7 cellular contexts compared by ENCODE assay signal in genomic region chr1:195159795-195160194, GRCh38.
DNase-seq lines count a peak whose midpoint lies in the region; ATAC-seq, FAIRE-seq and TF ChIP-seq lines count a peak whose summit lies in the region.
"Not testable (repeated sequence)": the region's sequence is repeated elsewhere in the genome, so short reads cannot be mapped to it uniquely, and the experiment has no call there.

No MANE protein-coding gene starts in this region.

- ATAC-seq in A549: not testable (repeated sequence)
- ATAC-seq in HG03354 (IDR thresholded peaks at IDR 0.05; ENCODE audit: poor library complexity, severe bottlenecking, unreplicated experiment) (peak; percentile 46), WTC11 (peak; percentile 67)

- not testable (repeated sequence) for H3K27ac Mint-ChIP-seq in WTC11

- H3K27me3 ChIP-seq in GM23248 (replicated peaks; ENCODE audit: insufficient read depth); OCI-LY1 (ENCODE audit: insufficient read depth, low read length); SK-N-SH (ENCODE audit: insufficient read depth); iPS-20b (ENCODE audit: insufficient read depth, low read length): not testable (repeated sequence)

- H4K20me1 ChIP-seq in GM23248 (ENCODE audit: insufficient read depth); OCI-LY1 (ENCODE audit: insufficient read depth, low read length); SK-N-SH (ENCODE audit: insufficient read depth): not testable (repeated sequence)

- H3F3A ChIP-seq in GM23248 (ENCODE audit: insufficient read depth); OCI-LY1 (ENCODE audit: insufficient read depth, low read length); SK-N-SH (replicated peaks; ENCODE audit: insufficient read depth): not testable (repeated sequence)

- H3K36me3 ChIP-seq in GM23248 (ENCODE audit: low read depth); OCI-LY1 (ENCODE audit: insufficient read depth, low read length); SK-N-SH (replicated peaks in 1 of 2; ENCODE audit: control insufficient read depth in 1 of 2, insufficient read depth in 2 of 2, low read length in 1 of 2); iPS-20b (ENCODE audit: insufficient read depth, low read depth, low read length): not testable (repeated sequence)

- not testable (repeated sequence) for H3K27ac ChIP-seq in A549; GM23248; OCI-LY1 (ENCODE audit: low read depth, low read length, poor library complexity, severe bottlenecking); SK-N-SH (ENCODE audit: low read depth in 2 of 2, low read length in 1 of 2); iPS-20b (ENCODE audit: low read length)

- not testable (repeated sequence) for H3K79me2 ChIP-seq in GM23248 (ENCODE audit: insufficient read depth); OCI-LY1 (ENCODE audit: insufficient read depth, low read length); SK-N-SH (ENCODE audit: insufficient read depth)

- not testable (repeated sequence) for H3K4me3 ChIP-seq in A549; GM23248; OCI-LY1 (ENCODE audit: low read depth, low read length, poor library complexity, severe bottlenecking); SK-N-SH (ENCODE audit: low read depth in 2 of 2, low read length in 1 of 2)
- 0 out of 2 replicates have a peak overlapping the region, but pooled peaks have one; percentile 25 for H3K4me3 ChIP-seq in iPS-20b (ENCODE audit: low read length)

- CTCF ChIA-PET in A549 (lab: Yijun Ruan, JAX); SK-N-SH (lab: Yijun Ruan, JAX); WTC11 (lab: Charles Lee): not testable (repeated sequence)

- POLR2A ChIA-PET in A549 (lab: Yijun Ruan, JAX); SK-N-SH (lab: Yijun Ruan, JAX); WTC11 (lab: Charles Lee): not testable (repeated sequence)

- H3K4me2 ChIP-seq in A549: 0 out of 3 replicates have a peak overlapping the region, but pooled peaks have one; percentile 14
- H3K4me2 ChIP-seq in GM23248 (ENCODE audit: unreplicated experiment): not testable (repeated sequence)
- peak overlapping the region; percentile 38; the same call in 1 of the 2 replicates for H3K4me2 ChIP-seq in OCI-LY1 (ENCODE audit: low read length)
- peak overlapping the region; percentile 23; the same call in 1 of the 2 replicates for H3K4me2 ChIP-seq in SK-N-SH

- H3K9ac ChIP-seq in GM23248; OCI-LY1 (ENCODE audit: low read length); SK-N-SH; iPS-20b (ENCODE audit: low read depth, low read length): not testable (repeated sequence)

- not testable (repeated sequence) for H3K27me3 Mint-ChIP-seq in WTC11 (ENCODE audit: low read depth)

- TF ChIP-seq EP300 in A549 (IDR thresholded peaks at IDR 0.05); SK-N-SH (IDR thresholded peaks at IDR 0.05; ENCODE audit: borderline replicate concordance in 1 of 2, low read depth in 1 of 2, low read length in 1 of 2): not testable (repeated sequence)

- TF ChIP-seq POLR2A in A549 (IDR thresholded peaks at IDR 0.05; ENCODE audit: low read length): not testable (repeated sequence)

- FAIRE-seq in A549 (lab: Jason Lieb, UNC): not testable (repeated sequence)

- not testable (repeated sequence) for H3K9me2 ChIP-seq in GM23248 (ENCODE audit: insufficient read depth); OCI-LY1 (ENCODE audit: low read depth, low read length); SK-N-SH

- H3K9me3 Mint-ChIP-seq in WTC11: not testable (repeated sequence)

- H2AFZ ChIP-seq in GM23248 (peak overlapping the region; percentile 29; the same call in 1 of the 2 replicates), OCI-LY1 (ENCODE audit: low read length) (peak overlapping the region; percentile 98), SK-N-SH (ENCODE audit: low read depth) (peak overlapping the region; percentile 23; the same call in 1 of the 2 replicates)

- not testable (repeated sequence) for H3K9me3 ChIP-seq in A549; GM23248 (ENCODE audit: low read depth); OCI-LY1 (ENCODE audit: low read length); SK-N-SH; iPS-20b (ENCODE audit: insufficient read depth, low read depth, low read length)

- 55% methylated on average over 1 of the region's 1 CpG for WGBS in A549 (ENCODE audit: missing lambda C conversion rate)
- WGBS in GM23248 (ENCODE audit: low coverage in 1 of 2, low lambda C conversion rate in 2 of 2, missing lambda C conversion rate in 2 of 2), 2 experiments: 19 to 39% methylated on average over 1 of the region's 1 CpG
- WGBS in SK-N-SH (ENCODE audit: low lambda C conversion rate): 23% methylated on average over 1 of the region's 1 CpG

- TF ChIP-seq RAD21 in A549 (conservative IDR thresholded peaks at IDR 0.05 in 1 of 2, IDR thresholded peaks at IDR 0.05 in 1 of 2); SK-N-SH (IDR thresholded peaks at IDR 0.05; ENCODE audit: low read length): not testable (repeated sequence)

- H3K4me3 Mint-ChIP-seq in WTC11: not testable (repeated sequence)

- in situ Hi-C loops in GM23248 (cut with MboI): not testable (repeated sequence)

- not testable (repeated sequence) for H3K4me1 ChIP-seq in A549; GM23248 (ENCODE audit: insufficient read depth); SK-N-SH (ENCODE audit: control insufficient read depth in 1 of 2, insufficient read depth in 2 of 2, low read depth in 1 of 2, low read length in 1 of 2)
- peaks cover 19% of the 10 kb centered on the region for H3K4me1 ChIP-seq in OCI-LY1 (ENCODE audit: insufficient read depth, low read length, severe bottlenecking)
- peaks cover 17% of the 10 kb centered on the region; the same call in 1 of the 2 replicates for H3K4me1 ChIP-seq in iPS-20b (ENCODE audit: insufficient read depth, low read length)

- H3K4me1 Mint-ChIP-seq in WTC11: peaks cover 10% of the 10 kb centered on the region

- not testable (repeated sequence) for TF ChIP-seq CTCF in A549 (IDR thresholded peaks at IDR 0.05); OCI-LY1 (IDR thresholded peaks at IDR 0.05; ENCODE audit: low read length); SK-N-SH (IDR thresholded peaks at IDR 0.05); WTC11 (IDR thresholded peaks at IDR 0.05)

- H3K36me3 Mint-ChIP-seq in WTC11: not testable (repeated sequence)

- DNase-seq in A549 (ENCODE audit: low read depth in 1 of 2, low spot score in 1 of 2); GM23248; SK-N-SH; WTC11 (ENCODE audit: low spot score): not testable (repeated sequence)

Comparison
In these comparisons a context has a peak if more than half of its experiments do, and no peak if none do; other contexts are left out.
1. H2AFZ ChIP-seq: peak in every context shown above with its lines; median percentile 98 in OCI-LY1; 29 in GM23248; 23 in SK-N-SH.